In the genomic region with DNA sequence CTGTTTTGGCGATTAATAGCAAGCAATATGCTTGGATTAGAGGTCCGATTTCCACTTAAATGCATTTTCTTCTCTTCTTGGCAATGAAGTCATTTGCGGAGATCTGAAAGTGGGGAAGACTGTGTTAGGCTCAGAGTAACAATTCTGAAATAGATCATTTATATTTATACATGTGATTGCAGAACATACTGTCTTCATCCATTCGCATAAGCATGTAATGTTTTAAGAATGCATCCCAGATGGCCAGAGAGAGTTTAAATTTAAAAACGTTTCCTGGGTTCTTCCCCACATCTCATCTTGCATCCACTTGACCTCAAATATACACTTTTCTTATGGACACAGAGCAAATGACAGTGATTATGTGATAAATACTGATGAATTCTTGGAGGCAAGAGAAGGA, we compare ENCODE assay signal across 17 cellular contexts.
"Had no signal": no experiment of that assay in that cellular context is flagged by ENCODE, and none has a peak within 500 bp of the region (broad histone marks: within the 10 kb centered on the region; RNA-seq: fewer than 3 reads in every experiment).

No MANE protein-coding gene starts in this region.

- H3K27me3 ChIP-seq: adrenal gland, pancreas, SJSA1 had no signal

- DNase-seq: activated naive CD4-positive, alpha-beta T cell; activated T-cell treated with anti-CD3 and anti-CD28 coated beads, Interleukin-2, amount 50 U/mL, for 48 hours; adrenal gland; cerebellar nuclear complex; glutamatergic neuron; mesendoderm; pancreas; retina; SW 1271; trophoblast cell had no signal

- H3K4me3 Mint-ChIP-seq: dendritic cell treated with granulocyte-macrophage colony-stimulating factor and Interleukin-4, amounts not matched to agents 40 ng/mL and 50 ng/mL, for 4 days; neural crest cell; T-helper 2 cell treated with Interferon-gamma antibody and Interleukin-4, amounts not matched to agents 5 μg/mL and 100 μg/mL, for 36 hours had no signal

- H3K9me3 ChIP-seq: adrenal gland, pancreas, SJSA1 had no signal

- H3K27me3 Mint-ChIP-seq: dendritic cell treated with granulocyte-macrophage colony-stimulating factor and Interleukin-4, amounts not matched to agents 40 ng/mL and 50 ng/mL, for 4 days had no signal

- H3K4me1 Mint-ChIP-seq: neural crest cell had no signal

- H3K9me3 Mint-ChIP-seq: dendritic cell treated with granulocyte-macrophage colony-stimulating factor and Interleukin-4, amounts not matched to agents 40 ng/mL and 50 ng/mL, for 4 days; neural crest cell; T-helper 2 cell treated with Interferon-gamma antibody and Interleukin-4, amounts not matched to agents 5 μg/mL and 100 μg/mL, for 36 hours had no signal

- ATAC-seq: activated CD4-positive, CD25-positive, alpha-beta regulatory T cell treated with anti-CD3 and anti-CD28 coated beads, Interleukin-2, amount 50 U/mL, for 24 hours; left lobe of liver; pancreas had no signal

- H3K4me3 ChIP-seq: adrenal gland, pancreas, SJSA1, smooth muscle cell had no signal

- H3K27ac ChIP-seq: SJSA1 had no signal

- H3K4me1 ChIP-seq: SJSA1 had no signal

- H3K27ac Mint-ChIP-seq: dendritic cell treated with granulocyte-macrophage colony-stimulating factor and Interleukin-4, amounts not matched to agents 40 ng/mL and 50 ng/mL, for 4 days; T-helper 2 cell treated with Interferon-gamma antibody and Interleukin-4, amounts not matched to agents 5 μg/mL and 100 μg/mL, for 36 hours had no signal
